8 cellular contexts compared by ENCODE assay signal in genomic region chr13:50713849-50714248, GRCh38.
DNase-seq lines count a peak whose midpoint lies in the region; ATAC-seq, FAIRE-seq and TF ChIP-seq lines count a peak whose summit lies in the region.

No MANE protein-coding gene starts in this region.

- H3K9me1 ChIP-seq in keratinocyte (ENCODE audit: control insufficient read depth, extremely low read depth, insufficient read depth, low read length): no peaks in the 10 kb centered on the region

- POLR2A ChIA-PET in WTC11 (lab: Charles Lee): no interaction called here

- H3K27ac Mint-ChIP-seq in activated CD8-positive, alpha-beta memory T cell treated with anti-CD3 and anti-CD28 coated beads, Interleukin-2, amount 10 ng/mL, durations not matched to agents 7 days and 5 days: peak overlapping the region; percentile 41
- peak overlapping the region; percentile 6; the same call in 1 of the 2 replicates for H3K27ac Mint-ChIP-seq in WTC11

- peaks cover 29% of the 10 kb centered on the region for H3K4me1 Mint-ChIP-seq in activated CD8-positive, alpha-beta memory T cell treated with anti-CD3 and anti-CD28 coated beads, Interleukin-2, amount 10 ng/mL, durations not matched to agents 7 days and 5 days
- no peaks in the 10 kb centered on the region for H3K4me1 Mint-ChIP-seq in WTC11

- H3K36me3 Mint-ChIP-seq in activated CD8-positive, alpha-beta memory T cell treated with anti-CD3 and anti-CD28 coated beads, Interleukin-2, amount 10 ng/mL, durations not matched to agents 7 days and 5 days: no peaks in the 10 kb centered on the region
- no peaks in the 10 kb centered on the region for H3K36me3 Mint-ChIP-seq in WTC11

- peak; percentile 96 for ATAC-seq in activated CD8-positive, alpha-beta memory T cell treated with anti-CD3 and anti-CD28 coated beads, Interleukin-2, amount 10 ng/mL, durations not matched to agents 7 days and 5 days
- peak; percentile 80 for ATAC-seq in HG03108 (IDR thresholded peaks at IDR 0.05; ENCODE audit: unreplicated experiment)
- no peak for ATAC-seq in WTC11
- ATAC-seq in HG02840 (IDR thresholded peaks at IDR 0.05; ENCODE audit: low FRiP score, unreplicated experiment): no peak

- H3K27ac ChIP-seq in keratinocyte (ENCODE audit: control insufficient read depth, insufficient read depth, low read length): no peak overlapping the region

- H3K9me3 ChIP-seq in keratinocyte (ENCODE audit: control insufficient read depth, low read depth, low read length): no peaks in the 10 kb centered on the region

- peak; percentile 94 for FAIRE-seq in keratinocyte (lab: Jason Lieb, UNC)
- no peak for FAIRE-seq in frontal cortex (lab: Jason Lieb, UNC)

- peaks cover 8% of the 10 kb centered on the region for H3K4me1 ChIP-seq in keratinocyte (ENCODE audit: control insufficient read depth, extremely low read depth, insufficient read depth, low read length)

- H3K79me2 ChIP-seq in keratinocyte (ENCODE audit: control insufficient read depth, insufficient read depth, low read length): no peaks in the 10 kb centered on the region

- peak; percentile 64 for DNase-seq in activated CD8-positive, alpha-beta memory T cell treated with anti-CD3 and anti-CD28 coated beads, Interleukin-2, amount 10 ng/mL, durations not matched to agents 7 days and 5 days
- DNase-seq in activated CD8-positive, alpha-beta memory T cell treated with anti-CD3 and anti-CD28 coated beads, Interleukin-2, amount 50 U/mL, for 4 hours: no peak
- DNase-seq in WTC11 (ENCODE audit: low spot score) (no peak), keratinocyte (ENCODE audit: low read depth, low spot score) (no peak), frontal cortex (ENCODE audit: low spot score in 2 of 2) (no peak), cerebellar cortex (ENCODE audit: low spot score) (no peak)

- dilution Hi-C loops in keratinocyte (cut with MboI; ENCODE audit: extremely low pct_ligation_motif_present, low sequenced_read_pairs): no loop called here

- no peak overlapping the region for H2AFZ ChIP-seq in keratinocyte (ENCODE audit: control insufficient read depth, low read length)

- no peaks in the 10 kb centered on the region for H3K36me3 ChIP-seq in keratinocyte (ENCODE audit: control insufficient read depth in 2 of 2, extremely low read depth in 1 of 2, insufficient read depth in 2 of 2, low read length in 2 of 2)

- peak overlapping the region; percentile 12 for H3K4me3 Mint-ChIP-seq in activated CD8-positive, alpha-beta memory T cell treated with anti-CD3 and anti-CD28 coated beads, Interleukin-2, amount 10 ng/mL, durations not matched to agents 7 days and 5 days
- no peak overlapping the region for H3K4me3 Mint-ChIP-seq in WTC11

- no peak overlapping the region for H3K4me2 ChIP-seq in keratinocyte (ENCODE audit: control insufficient read depth, extremely low read depth, insufficient read depth, low read depth, low read length)

- H3K27me3 Mint-ChIP-seq in activated CD8-positive, alpha-beta memory T cell treated with anti-CD3 and anti-CD28 coated beads, Interleukin-2, amount 10 ng/mL, durations not matched to agents 7 days and 5 days: peaks cover 14% of the 10 kb centered on the region
- H3K27me3 Mint-ChIP-seq in WTC11 (ENCODE audit: low read depth): no peaks in the 10 kb centered on the region

- TF ChIP-seq CTCF in WTC11 (IDR thresholded peaks at IDR 0.05) (no peak), keratinocyte (optimal IDR thresholded peaks at IDR 0.05 in 1 of 3, IDR thresholded peaks at IDR 0.05 in 1 of 3, conservative IDR thresholded peaks at IDR 0.05 in 1 of 3; ENCODE audit: extremely low read depth in 1 of 3, insufficient read depth in 2 of 3, low read length in 3 of 3) (no peak)

- CTCF ChIA-PET in activated CD8-positive, alpha-beta memory T cell treated with anti-CD3 and anti-CD28 coated beads, Interleukin-2, amount 10 ng/mL, durations not matched to agents 7 days and 5 days (lab: Charles Lee): interaction anchor here (0.8 to 1.8 kb wide), 7 partner anchors 13 to 278 kb away, joined by 3 to 8 read pairs (median 3); no protein-coding TSS in a partner anchor
- CTCF ChIA-PET in WTC11 (lab: Charles Lee): interaction anchor here (1.6 kb wide), 1 partner anchor 198 kb away, joined by 3 read pairs; no protein-coding TSS in a partner anchor

- peaks cover 2% of the 10 kb centered on the region for H3K9me3 Mint-ChIP-seq in activated CD8-positive, alpha-beta memory T cell treated with anti-CD3 and anti-CD28 coated beads, Interleukin-2, amount 10 ng/mL, durations not matched to agents 7 days and 5 days (ENCODE audit: low read depth)
- H3K9me3 Mint-ChIP-seq in WTC11: no peaks in the 10 kb centered on the region

- no peak overlapping the region for H3K9ac ChIP-seq in keratinocyte (ENCODE audit: control insufficient read depth, extremely low read depth, insufficient read depth, low read length)

- no peak overlapping the region for H3K4me3 ChIP-seq in keratinocyte (ENCODE audit: control insufficient read depth in 2 of 3, extremely low read depth in 1 of 3, insufficient read depth in 2 of 3, low read depth in 1 of 3, low read length in 3 of 3)

- H3K27me3 ChIP-seq in keratinocyte (ENCODE audit: control insufficient read depth, extremely low read depth, insufficient read depth, low read length): no peaks in the 10 kb centered on the region

- H4K20me1 ChIP-seq in keratinocyte (ENCODE audit: control insufficient read depth, extremely low read depth, insufficient read depth, low read length): no peaks in the 10 kb centered on the region

TF ChIP-seq in WTC11, 78 proteins besides CTCF, POLR2A, EP300 and RAD21:
- TF ChIP-seq NFATC4 (CRISPR knock-in tag; IDR thresholded peaks at IDR 0.05) (no peak), USF2 (CRISPR knock-in tag; IDR thresholded peaks at IDR 0.05) (no peak), OVOL2 (CRISPR knock-in tag; IDR thresholded peaks at IDR 0.05; ENCODE audit: borderline replicate concordance) (no peak), ZNF138 (CRISPR knock-in tag; conservative IDR thresholded peaks at IDR 0.05) (no peak), NR2C2 (CRISPR knock-in tag; IDR thresholded peaks at IDR 0.05) (no peak), IRF2 (CRISPR knock-in tag; IDR thresholded peaks at IDR 0.05; ENCODE audit: borderline replicate concordance, low read depth) (no peak), ZNF396 (CRISPR knock-in tag; IDR thresholded peaks at IDR 0.05; ENCODE audit: borderline replicate concordance) (no peak), STAT6 (CRISPR knock-in tag; conservative IDR thresholded peaks at IDR 0.05; ENCODE audit: low read depth) (no peak), E2F1 (CRISPR knock-in tag; IDR thresholded peaks at IDR 0.05) (no peak), ETV6 (CRISPR knock-in tag; IDR thresholded peaks at IDR 0.05) (no peak), NFYB (CRISPR knock-in tag; conservative IDR thresholded peaks at IDR 0.05; ENCODE audit: low read depth) (no peak)

Comparison
In these comparisons a context has a peak if more than half of its experiments do, and no peak if none do; other contexts are left out.
1. ATAC-seq: peak in activated CD8-positive, alpha-beta memory T cell treated with anti-CD3 and anti-CD28 coated beads, Interleukin-2, amount 10 ng/mL, durations not matched to agents 7 days and 5 days (single experiment) and HG03108 (single experiment); none in WTC11 (single experiment) and HG02840 (single experiment).